8 cellular contexts compared by ENCODE assay signal in genomic region chr10:13890617-13891541, GRCh38.
DNase-seq lines count a peak whose midpoint lies in the region; ATAC-seq and TF ChIP-seq lines count a peak whose summit lies in the region.

No MANE protein-coding gene starts in this region.

- no peaks in the 10 kb centered on the region for H3K9me3 ChIP-seq in effector memory CD4-positive, alpha-beta T cell (ENCODE audit: control insufficient read depth, low read length)
- H3K9me3 ChIP-seq in mesodermal cell (ENCODE audit: control insufficient read depth, low read length) (no peaks in the 10 kb centered on the region), uterus (no peaks in the 10 kb centered on the region)

- no peaks in the 10 kb centered on the region for H3K36me3 ChIP-seq in effector memory CD4-positive, alpha-beta T cell (ENCODE audit: control insufficient read depth, insufficient read depth, low read length)
- H3K36me3 ChIP-seq in mesodermal cell (ENCODE audit: control insufficient read depth, insufficient read depth, low read length) = peaks cover 11% of the 10 kb centered on the region
- no peaks in the 10 kb centered on the region for H3K36me3 ChIP-seq in uterus

- intact Hi-C loops in uterus (cut with DNase I; ENCODE audit: low total_unique reads) = no loop called here

- no peak for ATAC-seq in HG02623 (IDR thresholded peaks at IDR 0.05; ENCODE audit: unreplicated experiment)

- no peak for TF ChIP-seq POLR2A in uterus (IDR thresholded peaks at IDR 0.05)

- 1% methylated on average over 39 to 40 of the region's 41 CpGs for WGBS in mesodermal cell (ENCODE audit: insufficient coverage in 2 of 2), 2 experiments

- H3K27me3 ChIP-seq in effector memory CD4-positive, alpha-beta T cell (replicated peaks; ENCODE audit: control insufficient read depth, insufficient read depth, low read length, poor library complexity, severe bottlenecking) = peaks cover 22% of the 10 kb centered on the region
- H3K27me3 ChIP-seq in uterus = no peaks in the 10 kb centered on the region

- peak overlapping the region; percentile 49 for H3K4me3 ChIP-seq in effector memory CD4-positive, alpha-beta T cell (ENCODE audit: insufficient read depth, low read depth, low read length, poor library complexity, severe bottlenecking)
- peak overlapping the region; percentile 65 for H3K4me3 ChIP-seq in mesodermal cell (ENCODE audit: extremely low read depth, insufficient read depth, low read length, poor library complexity, severe bottlenecking)
- peak overlapping the region; percentile 36 to 44 for H3K4me3 ChIP-seq in uterus

- peak; percentile 29 for DNase-seq in Daoy (ENCODE audit: low read depth)
- peak; percentile 65 for DNase-seq in NCI-H2227 treated with DMSO at 0.1 percent for 48 hours (lab: John Stamatoyannopoulos, UW)
- no peak for DNase-seq in effector memory CD4-positive, alpha-beta T cell
- peak in 1 of 2 donors; percentile 18 for DNase-seq in uterus
- DNase-seq in NAMALWA (ENCODE audit: low spot score) = no peak
- no peak for DNase-seq in GOT3 (lab: John Stamatoyannopoulos, UW)

- TF ChIP-seq CTCF in uterus (IDR thresholded peaks at IDR 0.05) = no peak

- no peak overlapping the region for H3K27ac ChIP-seq in effector memory CD4-positive, alpha-beta T cell (ENCODE audit: insufficient read depth, low read length, poor library complexity, severe bottlenecking)
- peak overlapping the region; percentile 64 for H3K27ac ChIP-seq in mesodermal cell (ENCODE audit: low read depth, low read length, severe bottlenecking)
- H3K27ac ChIP-seq in uterus = peak overlapping the region; percentile 50 to 64

- peaks cover 12% of the 10 kb centered on the region for H3K4me1 ChIP-seq in effector memory CD4-positive, alpha-beta T cell (ENCODE audit: control insufficient read depth, insufficient read depth, low read length, poor library complexity, severe bottlenecking)
- peaks cover 16% of the 10 kb centered on the region for H3K4me1 ChIP-seq in mesodermal cell (ENCODE audit: control insufficient read depth, insufficient read depth, low read length, poor library complexity, severe bottlenecking)
- H3K4me1 ChIP-seq in uterus = no peaks in the 10 kb centered on the region

Comparison
In these comparisons a context has a peak if more than half of its experiments do, and no peak if none do; other contexts are left out.
1. DNase-seq: peak in Daoy (single experiment) and NCI-H2227 treated with DMSO at 0.1 percent for 48 hours (single experiment); none in effector memory CD4-positive, alpha-beta T cell (0 of 3), NAMALWA (single experiment) and GOT3 (single experiment).
2. Peak in every context shown above with its lines, with median percentiles within 50 percentile points of each other: H3K4me3 ChIP-seq.